22 cellular contexts compared by ENCODE assay signal in genomic region chr5:144013816-144014215, GRCh38.
DNase-seq lines count a peak whose midpoint lies in the region; TF ChIP-seq lines count a peak whose summit lies in the region.
"Had no signal": no experiment of that assay in that cellular context is flagged by ENCODE, and none has a peak within 500 bp of the region (broad histone marks: within the 10 kb centered on the region; RNA-seq: fewer than 3 reads in every experiment).

No MANE protein-coding gene starts in this region.

- H3K27ac ChIP-seq in HEK293 (ENCODE audit: extremely low read depth, low read depth, low read length) = no peak overlapping the region
- no peak overlapping the region for H3K27ac ChIP-seq in smooth muscle cell (ENCODE audit: low read depth)
- H3K27ac ChIP-seq: 22Rv1; A549; BLaER1 treated with 17β-estradiol and CSF1 and Interleukin-3, amounts not matched to agents 10 nM and 100 nM; C4-2B had no signal

- H3K9me3 ChIP-seq in HEK293 (ENCODE audit: control insufficient read depth, insufficient read depth, low read depth, low read length) (no peaks in the 10 kb centered on the region), smooth muscle cell (replicated peaks; ENCODE audit: low read depth) (no peaks in the 10 kb centered on the region)

- H3K4me3 Mint-ChIP-seq in nephron = no peak overlapping the region
- H3K4me3 Mint-ChIP-seq: B cell; CD4-positive, alpha-beta T cell; CD8-positive, alpha-beta T cell had no signal

- POLR2A ChIA-PET in HEK293 (lab: Yijun Ruan, JAX) = no interaction called here

- H4K20me1 ChIP-seq in smooth muscle cell (ENCODE audit: low read depth) = no peaks in the 10 kb centered on the region
- H4K20me1 ChIP-seq: BLaER1 treated with 17β-estradiol and CSF1 and Interleukin-3, amounts not matched to agents 10 nM and 100 nM had no signal

- no peaks in the 10 kb centered on the region for H3K79me2 ChIP-seq in smooth muscle cell (ENCODE audit: low read depth)

- H3K9me3 Mint-ChIP-seq in nephron = peaks cover 23% of the 10 kb centered on the region

- H3K4me3 ChIP-seq in HEK293 (ENCODE audit: low read depth, low read length) (no peak overlapping the region), smooth muscle cell (no peak overlapping the region)
- H3K4me3 ChIP-seq: A549; BLaER1 treated with 17β-estradiol and CSF1 and Interleukin-3, amounts not matched to agents 10 nM and 100 nM; GM12878 had no signal

- WGBS in smooth muscle cell (ENCODE audit: low lambda C conversion rate) = 62% methylated on average over 2 of the region's 2 CpGs

- H3K27ac Mint-ChIP-seq in nephron = peak overlapping the region in 2 of 3 experiments; percentile 9 to 11
- H3K27ac Mint-ChIP-seq: B cell; CD4-positive, alpha-beta T cell; CD8-positive, alpha-beta T cell had no signal

- peak overlapping the region; percentile 51 for H2AFZ ChIP-seq in smooth muscle cell (ENCODE audit: low read depth)

- H3K27me3 Mint-ChIP-seq in nephron (ENCODE audit: low read depth) = no peaks in the 10 kb centered on the region

- DNase-seq in smooth muscle cell (lab: John Stamatoyannopoulos, UW; ENCODE audit: unreplicated experiment) (no peak), activated T-cell treated with anti-CD3 and anti-CD28 coated beads for 4 hours (no peak), NCI-H1092 (lab: John Stamatoyannopoulos, UW) (no peak)
- DNase-seq: AML-193; Caco-2; CD4-positive, alpha-beta T cell; CD8-positive, alpha-beta T cell; DMS 273 treated with DMSO at 0.1 percent for 48 hours; DMS153; DMS53; DMS79; DND-41; EL; GDM1 had no signal

- no peak overlapping the region for H3K4me2 ChIP-seq in smooth muscle cell
- H3K4me2 ChIP-seq: A549; BLaER1 treated with 17β-estradiol and CSF1 and Interleukin-3, amounts not matched to agents 10 nM and 100 nM had no signal

- no peak overlapping the region for H3K9ac ChIP-seq in smooth muscle cell (ENCODE audit: low read depth)
- H3K9ac ChIP-seq: BLaER1 treated with 17β-estradiol and CSF1 and Interleukin-3, amounts not matched to agents 10 nM and 100 nM had no signal

- TF ChIP-seq CTCF in HEK293 (tag by site-specific recombination; IDR thresholded peaks at IDR 0.05) = no peak
- TF ChIP-seq CTCF in nephron (IDR thresholded peaks at IDR 0.05; ENCODE audit: unreplicated experiment in 3 of 3) = no peak
- no peak for TF ChIP-seq CTCF in smooth muscle cell (IDR thresholded peaks at IDR 0.05; ENCODE audit: borderline replicate concordance, insufficient read depth, poor library complexity, severe bottlenecking)

- no peaks in the 10 kb centered on the region for H3K36me3 ChIP-seq in HEK293 (ENCODE audit: control insufficient read depth in 2 of 2, insufficient read depth in 1 of 2, low read length in 2 of 2)
- no peaks in the 10 kb centered on the region for H3K36me3 ChIP-seq in smooth muscle cell (ENCODE audit: low read depth)
- H3K36me3 ChIP-seq: BLaER1 treated with 17β-estradiol and CSF1 and Interleukin-3, amounts not matched to agents 10 nM and 100 nM had no signal

- CTCF ChIA-PET in HEK293 (lab: Yijun Ruan, JAX) = interaction anchor here (0.6 to 0.7 kb wide), 2 partner anchors 98 to 1429 kb away, joined by 3 read pairs; no protein-coding TSS in a partner anchor

- H3K36me3 Mint-ChIP-seq in nephron (ENCODE audit: low read depth) = no peaks in the 10 kb centered on the region
- H3K36me3 Mint-ChIP-seq: CD8-positive, alpha-beta T cell had no signal

- peaks cover 39% of the 10 kb centered on the region for H3K4me1 Mint-ChIP-seq in nephron
- H3K4me1 Mint-ChIP-seq: B cell had no signal

- H3K4me1 ChIP-seq in HEK293 (ENCODE audit: control insufficient read depth, insufficient read depth, low read length) (no peaks in the 10 kb centered on the region), smooth muscle cell (ENCODE audit: low read depth) (peaks cover 4% of the 10 kb centered on the region)
- H3K4me1 ChIP-seq: A549, Caco-2 had no signal

- H3K27me3 ChIP-seq in smooth muscle cell (ENCODE audit: low read depth) = no peaks in the 10 kb centered on the region
- H3K27me3 ChIP-seq: BLaER1 treated with 17β-estradiol and CSF1 and Interleukin-3, amounts not matched to agents 10 nM and 100 nM had no signal

- H3F3A ChIP-seq in smooth muscle cell (ENCODE audit: low read depth) = no peaks in the 10 kb centered on the region

TF ChIP-seq in HEK293, 187 proteins besides CTCF, POLR2A, EP300 and RAD21:
- TF ChIP-seq ZNF549 (tag by site-specific recombination; IDR thresholded peaks at IDR 0.05) (peak; percentile 91), ZNF404 (tag by site-specific recombination; IDR thresholded peaks at IDR 0.05) (no peak)
